In the genomic region with DNA sequence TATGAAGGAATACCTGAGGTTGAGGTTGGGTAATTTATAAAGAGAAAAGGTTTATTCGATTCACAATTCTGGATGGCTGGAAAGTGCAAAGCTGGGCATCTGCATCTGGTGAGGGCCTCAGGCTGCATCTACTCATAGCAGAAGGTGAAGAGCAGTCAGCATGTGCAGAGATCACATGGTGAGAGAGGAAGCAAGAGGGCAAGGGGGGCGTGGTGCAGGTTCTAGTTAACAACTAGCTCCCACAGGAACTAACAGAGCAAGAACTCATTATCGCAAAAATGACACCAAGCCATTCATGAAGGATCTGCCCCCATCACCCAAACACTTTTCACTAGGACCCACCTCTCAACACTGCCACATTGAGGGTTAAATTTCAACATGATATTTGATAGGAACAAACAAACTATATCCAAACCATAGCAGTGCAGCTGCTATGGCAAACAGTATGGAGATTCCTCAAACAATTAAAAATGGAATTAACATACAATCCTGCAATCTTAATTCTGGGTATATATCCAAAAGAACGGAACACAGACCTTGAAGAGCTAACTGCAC, we compare ENCODE assay signal across 21 cellular contexts.
"Had no signal": no experiment of that assay in that cellular context is flagged by ENCODE, and none has a peak within 500 bp of the region (broad histone marks: within the 10 kb centered on the region; RNA-seq: fewer than 3 reads in every experiment).

No MANE protein-coding gene starts in this region.

- FAIRE-seq: frontal cortex had no signal

- H2AFZ ChIP-seq: hepatocyte had no signal

- H3K4me2 ChIP-seq: hepatocyte, smooth muscle cell had no signal

- H3K4me1 ChIP-seq: esophagus muscularis mucosa, lower lobe of right lung, sigmoid colon, testis had no signal

- H3K36me3 ChIP-seq: esophagus muscularis mucosa, lower lobe of right lung, sigmoid colon had no signal

- H3K9me3 ChIP-seq: testis had no signal

- H3K27me3 ChIP-seq: hepatocyte, sigmoid colon, testis had no signal

- H3K4me3 ChIP-seq: coronary artery, esophagus muscularis mucosa, hepatocyte, lower lobe of right lung, sigmoid colon, smooth muscle cell, testis had no signal

- H3K27ac ChIP-seq: coronary artery, esophagus muscularis mucosa, hepatocyte, lower lobe of right lung, sigmoid colon, testis had no signal

- DNase-seq: activated B cell treated with CpG ODN at 0.5 μM for 24 hours; activated CD4-positive, alpha-beta memory T cell treated with anti-CD3 and anti-CD28 coated beads for 36 hours; activated CD4-positive, alpha-beta T cell treated with anti-CD3 and anti-CD28 coated beads for 48 hours; activated naive CD4-positive, alpha-beta T cell treated with anti-CD3 and anti-CD28 coated beads for 36 hours; activated naive CD8-positive, alpha-beta T cell treated with anti-CD3 and anti-CD28 coated beads, Interleukin-2, amount 10 ng/mL, durations not matched to agents 7 days and 5 days; activated T-cell treated with anti-CD3 and anti-CD28 coated beads, Interleukin-2, amount 50 U/mL, for 48 hours; amygdala; cerebellar nuclear complex; glutamatergic neuron; immature natural killer cell; lower lobe of right lung; naive B cell; posterior cingulate gyrus; sigmoid colon; stimulated activated CD4-positive, alpha-beta T cell treated with anti-CD3 and anti-CD28 coated beads, Interleukin-15, amount 100 ng/mL, for 24 hours; testis had no signal
